In the genomic region with DNA sequence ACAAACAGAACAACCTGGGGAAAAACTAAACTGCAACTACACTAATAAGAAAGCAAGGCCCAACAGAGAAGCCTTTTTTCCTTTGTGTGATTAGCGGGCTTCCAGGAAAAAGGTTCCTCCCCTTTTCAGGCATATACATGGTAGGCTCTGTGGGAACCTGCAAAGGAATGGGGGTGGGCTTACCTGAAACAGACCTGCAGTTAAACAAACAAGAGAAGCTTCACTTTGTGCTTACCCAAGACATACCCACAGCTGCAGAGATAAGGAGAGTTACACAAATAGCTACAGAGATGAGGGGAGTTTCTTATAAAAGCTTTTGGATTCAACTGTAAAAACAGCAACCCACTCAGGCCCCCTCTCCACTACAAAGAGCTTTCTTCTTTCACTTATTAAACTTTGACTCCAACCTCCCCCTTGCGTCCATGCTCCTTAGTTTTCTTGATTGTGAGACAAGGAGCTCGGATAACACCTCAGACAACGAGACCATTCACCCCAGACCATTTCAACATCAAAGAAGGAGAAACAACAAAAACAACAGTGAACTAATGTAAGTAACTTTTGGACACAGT, we compare ENCODE assay signal across 26 cellular contexts. TPM values are rescaled to one million over a fixed set of nuclear protein-coding genes. Genes with fewer than 3 reads are reported as not detected.
DNase-seq lines count a peak whose midpoint lies in the region; ATAC-seq and TF ChIP-seq lines count a peak whose summit lies in the region.
"Had no signal": no experiment of that assay in that cellular context is flagged by ENCODE, and none has a peak within 500 bp of the region (broad histone marks: within the 10 kb centered on the region; RNA-seq: fewer than 3 reads in every experiment).

No MANE protein-coding gene starts in this region.

- TF ChIP-seq CTCF in endothelial cell (IDR thresholded peaks at IDR 0.05; ENCODE audit: unreplicated experiment) (no peak), neural crest cell (conservative IDR thresholded peaks at IDR 0.05) (no peak)

- no peaks in the 10 kb centered on the region for H3K9me3 ChIP-seq in CD8-positive, alpha-beta memory T cell (ENCODE audit: low read length)
- H3K9me3 ChIP-seq in HUES48 (ENCODE audit: control insufficient read depth, insufficient read depth, low read length) = no peaks in the 10 kb centered on the region
- H3K9me3 ChIP-seq: esophagus muscularis mucosa, mucosa of descending colon, suprapubic skin, vagina had no signal

- no peak for DNase-seq in CD8-positive, alpha-beta memory T cell
- no peak for DNase-seq in endothelial cell (ENCODE audit: low spot score)
- no peak for DNase-seq in neural crest cell (ENCODE audit: low read depth, low spot score)
- no peak for DNase-seq in dedifferentiated amniotic fluid mesenchymal stem cell (ENCODE audit: extremely low spot score)
- DNase-seq: activated B cell treated with CpG ODN at 0.5 μM for 24 hours; activated effector memory CD4-positive, alpha-beta T cell treated with Interleukin-2 at 50 U/mL for 16 hours; CD4-positive, alpha-beta memory T cell; DMS53; effector memory CD4-positive, alpha-beta T cell; GF-D8; GM23248; Kasumi-1; mucosa of descending colon; NCI-H2171 treated with DMSO at 0.1 percent for 48 hours; NCI-H524 treated with DMSO at 0.1 percent for 48 hours; occipital lobe; SHP77; stimulated activated CD4-positive, alpha-beta T cell treated with anti-CD3 and anti-CD28 coated beads, Interleukin-1b, Interleukin-23, amount 100 ng/mL, for 48 hours; T1000 had no signal

- H3K36me3 ChIP-seq in CD8-positive, alpha-beta memory T cell (ENCODE audit: insufficient read depth, low read length) = no peaks in the 10 kb centered on the region
- peaks cover 6% of the 10 kb centered on the region for H3K36me3 ChIP-seq in HUES48 (ENCODE audit: control insufficient read depth, insufficient read depth, low read length)

- H3K4me1 Mint-ChIP-seq in CD8-positive, alpha-beta memory T cell = peaks cover 18 to 31% (median 25%) of the 10 kb centered on the region in 3 donors
- peaks cover 9% of the 10 kb centered on the region for H3K4me1 Mint-ChIP-seq in endothelial cell (ENCODE audit: unreplicated experiment)
- H3K4me1 Mint-ChIP-seq in neural crest cell = peaks cover 10% of the 10 kb centered on the region

- no peaks in the 10 kb centered on the region for H3K9me3 Mint-ChIP-seq in CD8-positive, alpha-beta memory T cell
- H3K9me3 Mint-ChIP-seq in endothelial cell (ENCODE audit: unreplicated experiment) (no peaks in the 10 kb centered on the region), neural crest cell (peaks cover 3% of the 10 kb centered on the region)
- H3K9me3 Mint-ChIP-seq: activated B cell treated with CpG ODN at 0.5 μM for 24 hours; CD4-positive, alpha-beta memory T cell had no signal

- H3K4me3 Mint-ChIP-seq in CD8-positive, alpha-beta memory T cell = no peak overlapping the region
- H3K4me3 Mint-ChIP-seq in endothelial cell (ENCODE audit: unreplicated experiment) (no peak overlapping the region), neural crest cell (no peak overlapping the region)
- H3K4me3 Mint-ChIP-seq: activated B cell treated with CpG ODN at 0.5 μM for 24 hours; CD4-positive, alpha-beta memory T cell had no signal

- peak overlapping the region in 6 of 8 donors; percentile 1 to 77 (median 21) for H3K27ac Mint-ChIP-seq in CD8-positive, alpha-beta memory T cell
- H3K27ac Mint-ChIP-seq in endothelial cell (ENCODE audit: unreplicated experiment) (peak overlapping the region; percentile 79), neural crest cell (ENCODE audit: unreplicated experiment) (peak overlapping the region; percentile 47)
- H3K27ac Mint-ChIP-seq: activated B cell treated with CpG ODN at 0.5 μM for 24 hours had no signal

- POLR2A ChIA-PET in CD8-positive, alpha-beta memory T cell (lab: Charles Lee) = no interaction called here

- CTCF ChIA-PET in CD8-positive, alpha-beta memory T cell (lab: Charles Lee) = interaction anchor here (0.9 to 1.2 kb wide), 2 partner anchors 11 to 31 kb away, joined by 3 read pairs; no protein-coding TSS in a partner anchor

- no peaks in the 10 kb centered on the region for H3K27me3 Mint-ChIP-seq in CD8-positive, alpha-beta memory T cell
- H3K27me3 Mint-ChIP-seq in endothelial cell (ENCODE audit: unreplicated experiment) (no peaks in the 10 kb centered on the region), neural crest cell (ENCODE audit: low read depth) (no peaks in the 10 kb centered on the region)
- H3K27me3 Mint-ChIP-seq: activated B cell treated with CpG ODN at 0.5 μM for 24 hours; CD4-positive, alpha-beta memory T cell had no signal

- no peaks in the 10 kb centered on the region for H3K27me3 ChIP-seq in CD8-positive, alpha-beta memory T cell (ENCODE audit: insufficient read depth, low read length, poor library complexity, severe bottlenecking)
- no peaks in the 10 kb centered on the region for H3K27me3 ChIP-seq in HUES48 (ENCODE audit: control insufficient read depth, insufficient read depth, low read length)
- H3K27me3 ChIP-seq: esophagus muscularis mucosa, suprapubic skin, vagina had no signal

- H3K9ac ChIP-seq in HUES48 (ENCODE audit: low read depth, low read length) = no peak overlapping the region
- H3K9ac ChIP-seq: GM23248 had no signal

- no peak overlapping the region for H3K4me3 ChIP-seq in CD8-positive, alpha-beta memory T cell (ENCODE audit: low read length)
- no peak overlapping the region for H3K4me3 ChIP-seq in HUES48 (ENCODE audit: low read depth, low read length)
- H3K4me3 ChIP-seq: esophagus muscularis mucosa, GM23248, mucosa of descending colon, skin epidermis, suprapubic skin, vagina had no signal

- ATAC-seq in HG02571 (IDR thresholded peaks at IDR 0.05; ENCODE audit: unreplicated experiment) (no peak), HG03354 (IDR thresholded peaks at IDR 0.05; ENCODE audit: poor library complexity, severe bottlenecking, unreplicated experiment) (no peak)
- ATAC-seq: mucosa of descending colon had no signal

- H3K27ac ChIP-seq in CD8-positive, alpha-beta memory T cell (ENCODE audit: low read depth, low read length) = no peak overlapping the region
- peak overlapping the region; percentile 30 for H3K27ac ChIP-seq in HUES48 (ENCODE audit: low read depth, low read length)
- H3K27ac ChIP-seq: esophagus muscularis mucosa, GM23248, skin epidermis, suprapubic skin, vagina had no signal

- no peaks in the 10 kb centered on the region for H3K4me1 ChIP-seq in CD8-positive, alpha-beta memory T cell (ENCODE audit: insufficient read depth, low read length)
- peaks cover 10% of the 10 kb centered on the region; the same call in 1 of the 2 replicates for H3K4me1 ChIP-seq in HUES48 (ENCODE audit: control insufficient read depth, insufficient read depth, low read length)

- H3K36me3 Mint-ChIP-seq in CD8-positive, alpha-beta memory T cell = peaks cover 0 to 32% (median 12%) of the 10 kb centered on the region in 3 donors
- peaks cover 13% of the 10 kb centered on the region for H3K36me3 Mint-ChIP-seq in endothelial cell (ENCODE audit: low read depth, unreplicated experiment)
- H3K36me3 Mint-ChIP-seq in neural crest cell (ENCODE audit: low read depth) = peaks cover 10% of the 10 kb centered on the region

RNA-seq across cellular contexts. Expression of gene RNF146, which starts 30.9 kb away (rescaled TPM):
- 10 to 100 TPM; 22.0 to 24.3 TPM for total RNA-seq in CD8-positive, alpha-beta memory T cell
- polyA plus RNA-seq in CD8-positive, alpha-beta memory T cell = 15.9 TPM
- total RNA-seq in endothelial cell (ENCODE audit: unreplicated experiment) (68.6 TPM), neural crest cell (44.3 and 49.8 TPM in 2 replicates)

RNA-seq across cellular contexts. Expression of gene ECHDC1, which starts 45.8 kb away (rescaled TPM):
- 10 to 100 TPM; 65.0 to 66.3 TPM for total RNA-seq in CD8-positive, alpha-beta memory T cell
- 67.7 TPM for polyA plus RNA-seq in CD8-positive, alpha-beta memory T cell
- 84.1 TPM for total RNA-seq in endothelial cell (ENCODE audit: unreplicated experiment)
- total RNA-seq in neural crest cell = 59.2 and 59.9 TPM in 2 replicates

Comparison
In these comparisons a context has a peak if more than half of its experiments do, and no peak if none do; other contexts are left out.
1. H3K27ac Mint-ChIP-seq: peak in every context shown above with its lines; median percentile 79 in endothelial cell; 47 in neural crest cell; 21 in CD8-positive, alpha-beta memory T cell.